9 cellular contexts compared by ENCODE assay signal in genomic region chr6:7697820-7698623, GRCh38. TPM values are rescaled to one million over a fixed set of nuclear protein-coding genes. Genes with fewer than 3 reads are reported as not detected.
DNase-seq lines count a peak whose midpoint lies in the region; ATAC-seq, FAIRE-seq and TF ChIP-seq lines count a peak whose summit lies in the region.
"Had no signal": no experiment of that assay in that cellular context is flagged by ENCODE, and none has a peak within 500 bp of the region (broad histone marks: within the 10 kb centered on the region; RNA-seq: fewer than 3 reads in every experiment).

No MANE protein-coding gene starts in this region.

- H3K9me3 ChIP-seq in OCI-LY7 (ENCODE audit: low read length) (no peaks in the 10 kb centered on the region), endothelial cell of umbilical vein (replicated peaks; ENCODE audit: control insufficient read depth, insufficient read depth, low read length) (no peaks in the 10 kb centered on the region)

- H3K4me3 ChIP-seq in OCI-LY7 (ENCODE audit: low read depth, low read length, poor library complexity, severe bottlenecking) (no peak overlapping the region), endothelial cell of umbilical vein (replicated peaks in 1 of 3; ENCODE audit: insufficient read depth in 1 of 3, low read depth in 1 of 3, low read length in 3 of 3) (peak overlapping the region in 1 of 3 experiments; percentile 43)
- H3K4me3 ChIP-seq: skin epidermis had no signal

- H2AFZ ChIP-seq in OCI-LY7 (ENCODE audit: low read length) (peak overlapping the region; percentile 81), endothelial cell of umbilical vein (ENCODE audit: low read depth, low read length) (peak overlapping the region; percentile 61)

- H3K79me2 ChIP-seq in OCI-LY7 (ENCODE audit: insufficient read depth, low read depth, low read length) (no peaks in the 10 kb centered on the region), endothelial cell of umbilical vein (ENCODE audit: control insufficient read depth, insufficient read depth, low read length) (no peaks in the 10 kb centered on the region)

- intact Hi-C loops in OCI-LY7 (cut with micrococcal nuclease; ENCODE audit: unreplicated experiment) (no loop called here), endothelial cell of umbilical vein (cut with micrococcal nuclease) (no loop called here)

- no peaks in the 10 kb centered on the region for H4K20me1 ChIP-seq in OCI-LY7 (ENCODE audit: insufficient read depth, low read length)
- no peaks in the 10 kb centered on the region for H4K20me1 ChIP-seq in endothelial cell of umbilical vein (replicated peaks; ENCODE audit: control insufficient read depth, extremely low read depth, insufficient read depth, low read length)

- dilution Hi-C loops in endothelial cell of umbilical vein (cut with MboI; ENCODE audit: extremely low pct_ligation_motif_present, low sequenced_read_pairs) = no loop called here

- H3K9me1 ChIP-seq in endothelial cell of umbilical vein (replicated peaks; ENCODE audit: control insufficient read depth, extremely low read depth, insufficient read depth, low read length) = no peaks in the 10 kb centered on the region

- peak; percentile 73 for DNase-seq in GF-D8 (lab: John Stamatoyannopoulos, UW)
- no peak for DNase-seq in OCI-LY7 (ENCODE audit: low spot score)
- peak; percentile 90 for DNase-seq in endothelial cell of umbilical vein (ENCODE audit: low read depth, low spot score)
- DNase-seq in omental fat pad (ENCODE audit: low spot score) = peak; percentile 35
- DNase-seq in NCI-H1092 treated with DMSO at 0.1 percent for 48 hours (lab: John Stamatoyannopoulos, UW) = no peak
- no peak for DNase-seq in NCI-H774 (lab: John Stamatoyannopoulos, UW)
- DNase-seq in NCI-H187 (lab: John Stamatoyannopoulos, UW) = no peak

- no peaks in the 10 kb centered on the region for H3K9me2 ChIP-seq in OCI-LY7 (ENCODE audit: insufficient read depth, low read length)

- no peaks in the 10 kb centered on the region for H3K27me3 ChIP-seq in endothelial cell of umbilical vein (ENCODE audit: control insufficient read depth in 2 of 2, insufficient read depth in 2 of 2, low read length in 2 of 2)

- ATAC-seq in omental fat pad (ENCODE audit: low FRiP score) (peak; percentile 81), GM21723 (IDR thresholded peaks at IDR 0.05; ENCODE audit: unreplicated experiment) (no peak)

- BruUV-seq in OCI-LY7 (replicated peaks; lab: Mats Ljungman, UMichigan) (no TSS peak), endothelial cell of umbilical vein (replicated peaks; lab: Mats Ljungman, UMichigan) (TSS peak; percentile 62)

- no peaks in the 10 kb centered on the region for H3K36me3 ChIP-seq in OCI-LY7 (ENCODE audit: insufficient read depth, low read length)
- H3K36me3 ChIP-seq in endothelial cell of umbilical vein (ENCODE audit: control insufficient read depth in 2 of 2, extremely low read depth in 1 of 2, insufficient read depth in 2 of 2, low read length in 2 of 2) = no peaks in the 10 kb centered on the region

- CTCF ChIA-PET in OCI-LY7 (lab: Charles Lee; ENCODE audit: unreplicated experiment) (no interaction called here), endothelial cell of umbilical vein (lab: Charles Lee) (interaction anchor here (0.6 to 1.4 kb wide), 5 partner anchors 19 to 521 kb away, joined by 3 to 10 read pairs (median 4); no protein-coding TSS in a partner anchor)

- TF ChIP-seq CTCF in OCI-LY7 (conservative IDR thresholded peaks at IDR 0.05; ENCODE audit: low read length) = no peak
- TF ChIP-seq CTCF in endothelial cell of umbilical vein (IDR thresholded peaks at IDR 0.05; ENCODE audit: extremely low read depth in 1 of 2, insufficient read depth in 1 of 2, low read depth in 1 of 2, low read length in 2 of 2) = no peak
- TF ChIP-seq CTCF in omental fat pad (IDR thresholded peaks at IDR 0.05) = no peak

- H3K4me2 ChIP-seq in OCI-LY7 (ENCODE audit: low read length) (peak overlapping the region; percentile 35), endothelial cell of umbilical vein (ENCODE audit: insufficient read depth, low read length) (peak overlapping the region; percentile 82)

- TF ChIP-seq POLR2A in endothelial cell of umbilical vein (IDR thresholded peaks at IDR 0.05; ENCODE audit: low read depth, low read length) = no peak

- peak overlapping the region; percentile 53 for H3K9ac ChIP-seq in endothelial cell of umbilical vein (replicated peaks; ENCODE audit: extremely low read depth, insufficient read depth, low read length)

- H3K27ac ChIP-seq in OCI-LY7 (ENCODE audit: low read depth, low read length, poor library complexity, severe bottlenecking) = no peak overlapping the region
- peak overlapping the region; percentile 59 for H3K27ac ChIP-seq in endothelial cell of umbilical vein (ENCODE audit: insufficient read depth, low read depth, low read length)

- H3K4me1 ChIP-seq in OCI-LY7 (ENCODE audit: insufficient read depth, low read length, poor library complexity, severe bottlenecking) (peaks cover 8% of the 10 kb centered on the region), endothelial cell of umbilical vein (ENCODE audit: control insufficient read depth, extremely low read depth, insufficient read depth, low read length) (peaks cover 16% of the 10 kb centered on the region)

- FAIRE-seq in endothelial cell of umbilical vein (lab: Jason Lieb, UNC) = peak; percentile 93

- POLR2A ChIA-PET in OCI-LY7 (lab: Charles Lee) (interaction anchor here (0.6 kb wide), 1 partner anchor 475 kb away, joined by 3 read pairs; no protein-coding TSS in a partner anchor), endothelial cell of umbilical vein (lab: Charles Lee) (no interaction called here)

TF ChIP-seq in endothelial cell of umbilical vein, 7 proteins besides CTCF, POLR2A, EP300 and RAD21:
- TF ChIP-seq FOS (IDR thresholded peaks at IDR 0.05; ENCODE audit: borderline replicate concordance, insufficient read depth, low read length) (peak; percentile 63), EZH2 (IDR thresholded peaks at IDR 0.05; ENCODE audit: borderline replicate concordance, low read depth, low read length, severe bottlenecking) (no peak), JUN (IDR thresholded peaks at IDR 0.05; ENCODE audit: borderline replicate concordance, insufficient read depth, insufficient read length, low read depth) (peak; percentile 52), MAX (IDR thresholded peaks at IDR 0.05; ENCODE audit: insufficient read depth, insufficient read length) (no peak), POLR2AphosphoS5 (IDR thresholded peaks at IDR 0.05; ENCODE audit: insufficient read depth, low read depth, low read length) (no peak), GATA2 (IDR thresholded peaks at IDR 0.05; ENCODE audit: insufficient read depth, insufficient read length, low read depth, low read length) (peak; percentile 63), MYC (IDR thresholded peaks at IDR 0.05; ENCODE audit: low read depth, low read length) (no peak)
TF ChIP-seq in endothelial cell of umbilical vein: peak in this region for 3.

RNA-seq across cellular contexts. Expression of gene BMP6, which starts 27.9 kb away (rescaled TPM):
- total RNA-seq in OCI-LY7 (2014; rRNA removed; shearing (Covaris generic)) = 0.10 and 0.38 TPM in 2 replicates
- 0.94 and 1.1 TPM in 2 replicates for total RNA-seq in OCI-LY7 (2022)
- 221 and 234 TPM in 2 replicates for total RNA-seq in endothelial cell of umbilical vein
- polyA plus RNA-seq in endothelial cell of umbilical vein = 276 and 285 TPM in 2 replicates
- polyA plus RNA-seq in endothelial cell of umbilical vein (2011; cell fraction: cytosol; rRNA removed) = 243 and 254 TPM in 2 replicates
- 202 and 209 TPM in 2 replicates for polyA plus RNA-seq in endothelial cell of umbilical vein (2011; cell fraction: nucleus; rRNA removed)
- polyA plus RNA-seq in endothelial cell of umbilical vein (2012) = 157 and 189 TPM in 2 replicates
- 432 and 438 TPM in 2 replicates for polyA minus RNA-seq in endothelial cell of umbilical vein
- 42.2 TPM for polyA minus RNA-seq in endothelial cell of umbilical vein (2011; cell fraction: cytosol; rRNA and poly(A)+ RNA removed)
- 249 and 278 TPM in 2 replicates for polyA minus RNA-seq in endothelial cell of umbilical vein (2011; cell fraction: nucleus; rRNA and poly(A)+ RNA removed)
- 10 to 100 TPM in 3 of 4 donors, 1 to 10 TPM in 1; 4.6 to 72.2 (median 20.7) TPM for total RNA-seq in omental fat pad

Comparison
In these comparisons a context has a peak if more than half of its experiments do, and no peak if none do; other contexts are left out.
1. DNase-seq: peak in GF-D8 (single experiment), endothelial cell of umbilical vein (single experiment) and omental fat pad (single experiment); none in OCI-LY7 (single experiment), NCI-H1092 treated with DMSO at 0.1 percent for 48 hours (single experiment), NCI-H774 (single experiment) and NCI-H187 (0 of 2).